ENCODE assay signal across 9 cellular contexts in the genomic region with DNA sequence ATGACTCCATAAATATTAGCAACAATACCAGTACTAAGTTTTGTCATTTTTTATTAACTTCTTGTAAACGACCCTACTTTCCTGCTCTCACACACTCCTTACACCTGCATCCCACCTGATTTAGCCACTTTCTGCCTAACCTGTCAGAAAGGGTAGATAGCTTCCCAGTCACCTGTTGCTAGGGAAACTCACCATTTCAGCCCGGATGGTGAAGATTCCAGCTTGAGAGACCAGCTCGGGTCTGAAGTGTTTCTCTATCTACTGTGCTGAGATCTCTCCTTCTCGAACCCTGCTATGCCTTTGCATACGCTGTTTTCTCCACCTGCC. TPM values are rescaled to one million over a fixed set of nuclear protein-coding genes. Genes with fewer than 3 reads are reported as not detected.
DNase-seq lines count a peak whose midpoint lies in the region; ATAC-seq lines count a peak whose summit lies in the region.
"Had no signal": no experiment of that assay in that cellular context is flagged by ENCODE, and none has a peak within 500 bp of the region (broad histone marks: within the 10 kb centered on the region; RNA-seq: fewer than 3 reads in every experiment).

A gene with protein sequence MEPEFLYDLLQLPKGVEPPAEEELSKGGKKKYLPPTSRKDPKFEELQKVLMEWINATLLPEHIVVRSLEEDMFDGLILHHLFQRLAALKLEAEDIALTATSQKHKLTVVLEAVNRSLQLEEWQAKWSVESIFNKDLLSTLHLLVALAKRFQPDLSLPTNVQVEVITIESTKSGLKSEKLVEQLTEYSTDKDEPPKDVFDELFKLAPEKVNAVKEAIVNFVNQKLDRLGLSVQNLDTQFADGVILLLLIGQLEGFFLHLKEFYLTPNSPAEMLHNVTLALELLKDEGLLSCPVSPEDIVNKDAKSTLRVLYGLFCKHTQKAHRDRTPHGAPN (plus strand): TSS at position 220 of the 327 bp plus-strand sequence. CDS start 2,405 bp downstream, outside the sequence.

- peak within 1 kb of the TSS; percentile 82 to 92 (median 89) for H3K4me3 Mint-ChIP-seq in CD4-positive, alpha-beta memory T cell

- POLR2A ChIA-PET in CD4-positive, alpha-beta memory T cell (lab: Charles Lee; ENCODE audit: partially characterized antibody) = interaction anchor here (1.0 to 3.1 kb wide), 9 partner anchors 12 to 483 kb away, joined by 3 to 31 read pairs (median 4); partner anchors contain the start of gene SAMM50

- H3K9me3 Mint-ChIP-seq in CD4-positive, alpha-beta memory T cell = no peaks in the 10 kb centered on the region

- intact Hi-C loops in CD4-positive, alpha-beta memory T cell (cut with micrococcal nuclease) = loop anchor here (2.0 to 5.0 kb wide), 2 partner anchors 188 to 487 kb away; no protein-coding TSS in a partner anchor

- peak within 1 kb of the TSS; percentile 81 for H3K27ac ChIP-seq in CD4-positive, alpha-beta memory T cell (ENCODE audit: low read depth, low read length)
- peak within 1 kb of the TSS; percentile 65 for H3K27ac ChIP-seq in duodenal mucosa (ENCODE audit: low read depth, low read length)

- peaks cover 16 to 35% (median 27%) of the 10 kb centered on the region in 4 donors for H3K4me1 Mint-ChIP-seq in CD4-positive, alpha-beta memory T cell

- peak within 1 kb of the TSS; percentile 95 to 96 for H3K4me3 ChIP-seq in CD4-positive, alpha-beta memory T cell (ENCODE audit: low read length in 2 of 2)
- H3K4me3 ChIP-seq in duodenal mucosa (ENCODE audit: low read depth in 1 of 2, low read length in 2 of 2) = peak within 1 kb of the TSS; percentile 64 to 66

- CTCF ChIA-PET in CD4-positive, alpha-beta memory T cell (lab: Charles Lee; ENCODE audit: partially characterized antibody) = interaction anchor here (0.9 to 2.9 kb wide), 5 partner anchors 97 to 386 kb away, joined by 3 to 18 read pairs (median 3); no protein-coding TSS in a partner anchor

- peak; percentile 63 to 77 (median 67) for DNase-seq in CD4-positive, alpha-beta memory T cell
- DNase-seq in SKM-1 (lab: John Stamatoyannopoulos, UW; ENCODE audit: unreplicated experiment) = peak; percentile 53
- peak; percentile 31 for DNase-seq in stimulated activated CD4-positive, alpha-beta T cell treated with anti-CD3 and anti-CD28 coated beads, Interleukin-1b, Interleukin-23, amount 100 ng/mL, for 48 hours
- no peak for DNase-seq in NCI-H2029 treated with DMSO at 0.1 percent for 48 hours (lab: John Stamatoyannopoulos, UW)
- no peak for DNase-seq in C1 segment of cervical spinal cord (lab: John Stamatoyannopoulos, UW)

- no peaks in the 10 kb centered on the region for H3K27me3 ChIP-seq in CD4-positive, alpha-beta memory T cell (ENCODE audit: insufficient read depth, low read length)
- no peaks in the 10 kb centered on the region for H3K27me3 ChIP-seq in duodenal mucosa (ENCODE audit: control insufficient read depth in 1 of 2, insufficient read depth in 2 of 2, low read length in 2 of 2)

- no peaks in the 10 kb centered on the region for H3K9me3 ChIP-seq in CD4-positive, alpha-beta memory T cell (ENCODE audit: control insufficient read depth in 1 of 2, low read length in 2 of 2)
- H3K9me3 ChIP-seq in duodenal mucosa (ENCODE audit: control insufficient read depth in 1 of 2, low read length in 2 of 2) = no peaks in the 10 kb centered on the region

- peaks cover 9 to 28% of the 10 kb centered on the region in 2 donors for H3K36me3 Mint-ChIP-seq in CD4-positive, alpha-beta memory T cell
- H3K36me3 Mint-ChIP-seq: brain had no signal

- peaks cover 12% of the 10 kb centered on the region for H3K36me3 ChIP-seq in CD4-positive, alpha-beta memory T cell (ENCODE audit: insufficient read depth, low read length)
- peaks cover 0 to 3% of the 10 kb centered on the region in 2 donors for H3K36me3 ChIP-seq in duodenal mucosa (ENCODE audit: control insufficient read depth in 1 of 2, insufficient read depth in 2 of 2, low read length in 2 of 2)

- no peaks in the 10 kb centered on the region for H3K27me3 Mint-ChIP-seq in CD4-positive, alpha-beta memory T cell

- H3K27ac Mint-ChIP-seq in CD4-positive, alpha-beta memory T cell = peak within 1 kb of the TSS; percentile 86 to 98 (median 95)

- peak within 1 kb of the TSS; percentile 60 to 63 for H3K9ac ChIP-seq in duodenal mucosa (ENCODE audit: low read depth in 1 of 2, low read length in 2 of 2)

- H3K4me1 ChIP-seq in CD4-positive, alpha-beta memory T cell (ENCODE audit: insufficient read depth, low read length) = peaks cover 29% of the 10 kb centered on the region
- H3K4me1 ChIP-seq in duodenal mucosa (ENCODE audit: control insufficient read depth in 1 of 2, insufficient read depth in 2 of 2, low read length in 2 of 2) = peaks cover 0 to 8% of the 10 kb centered on the region in 2 donors

- ATAC-seq in GM21786 (IDR thresholded peaks at IDR 0.05; ENCODE audit: unreplicated experiment) = peak; percentile 61
- ATAC-seq in HG02884 (IDR thresholded peaks at IDR 0.05; ENCODE audit: unreplicated experiment) = no peak

RNA-seq across cellular contexts. Expression of the gene that starts here (rescaled TPM):
- total RNA-seq in CD4-positive, alpha-beta memory T cell = 100 to 1,000 TPM; 191 to 194 TPM
- polyA plus RNA-seq in CD4-positive, alpha-beta memory T cell = 10 to 100 TPM; 39.6 to 53.0 TPM

Comparison
In these comparisons a context has a peak if more than half of its experiments do, and no peak if none do; other contexts are left out.
1. DNase-seq: peak in CD4-positive, alpha-beta memory T cell (5 of 5), SKM-1 (single experiment) and stimulated activated CD4-positive, alpha-beta T cell treated with anti-CD3 and anti-CD28 coated beads, Interleukin-1b, Interleukin-23, amount 100 ng/mL, for 48 hours (single experiment); none in NCI-H2029 treated with DMSO at 0.1 percent for 48 hours (single experiment) and C1 segment of cervical spinal cord (0 of 14).